1 cellular context compared by ENCODE assay signal in genomic region chr1:101257500-101258325, GRCh38.
A peak's percentile ranks its signal among the peaks of the same experiment; 100 is the strongest.
TF ChIP-seq lines count a peak whose summit lies in the region.

No MANE protein-coding gene starts in this region.

TF ChIP-seq in K562, 482 proteins besides CTCF, POLR2A, EP300 and RAD21 (continued from another document):
- TF ChIP-seq ZBTB5 (IDR thresholded peaks at IDR 0.05) (no peak), YBX1 (IDR thresholded peaks at IDR 0.05) (no peak), KAT7 (CRISPR knock-in tag; IDR thresholded peaks at IDR 0.05; ENCODE audit: borderline replicate concordance) (no peak), ZNF280B (CRISPR knock-in tag; IDR thresholded peaks at IDR 0.05) (no peak), RBBP5 (IDR thresholded peaks at IDR 0.05; ENCODE audit: borderline replicate concordance, insufficient read depth, low read length, poor library complexity, severe bottlenecking) (no peak), PCBP1 (IDR thresholded peaks at IDR 0.05; ENCODE audit: low read depth, low read length, poor library complexity, severe bottlenecking) (no peak), NBN (IDR thresholded peaks at IDR 0.05; ENCODE audit: low read depth) (no peak), RBM17 (IDR thresholded peaks at IDR 0.05; ENCODE audit: borderline replicate concordance, low read depth, low read length) (no peak), TSC22D4 (tag; IDR thresholded peaks at IDR 0.05) (no peak), PHB2 (IDR thresholded peaks at IDR 0.05; ENCODE audit: low read depth) (no peak), VEZF1 (CRISPR knock-in tag; IDR thresholded peaks at IDR 0.05) (peak; percentile 43), CAMTA2 (CRISPR knock-in tag; conservative IDR thresholded peaks at IDR 0.05) (no peak), ZC3H4 (CRISPR knock-in tag; IDR thresholded peaks at IDR 0.05; ENCODE audit: borderline replicate concordance) (no peak), ZNF347 (CRISPR knock-in tag; IDR thresholded peaks at IDR 0.05; ENCODE audit: low read depth) (no peak), POLR3G (IDR thresholded peaks at IDR 0.05; ENCODE audit: extremely low read depth, insufficient read length, insufficient replicate concordance) (no peak), ZNF3 (CRISPR knock-in tag; IDR thresholded peaks at IDR 0.05) (no peak), KLF13 (tag; IDR thresholded peaks at IDR 0.05; ENCODE audit: borderline replicate concordance, low read depth) (no peak), TGIF2 (CRISPR knock-in tag; IDR thresholded peaks at IDR 0.05) (no peak), MAFK (IDR thresholded peaks at IDR 0.05; ENCODE audit: low read length) (no peak), GATA2 (CRISPR knock-in tag; IDR thresholded peaks at IDR 0.05) (no peak), WHSC1 (IDR thresholded peaks at IDR 0.05; ENCODE audit: low read length) (no peak), ADNP (tag; IDR thresholded peaks at IDR 0.05) (no peak), ZNF764 (CRISPR knock-in tag; IDR thresholded peaks at IDR 0.05; ENCODE audit: low read depth) (no peak), ZNF830 (CRISPR knock-in tag; IDR thresholded peaks at IDR 0.05) (no peak), XRCC5 (IDR thresholded peaks at IDR 0.05; ENCODE audit: low read depth, low read length) (no peak), PHB (CRISPR knock-in tag; IDR thresholded peaks at IDR 0.05) (no peak), ZNF121 (CRISPR knock-in tag; conservative IDR thresholded peaks at IDR 0.05) (no peak), ELF4 (CRISPR knock-in tag; IDR thresholded peaks at IDR 0.05) (no peak), ZNF354B (CRISPR knock-in tag; IDR thresholded peaks at IDR 0.05) (no peak), ZNF232 (CRISPR knock-in tag; IDR thresholded peaks at IDR 0.05) (no peak), CHCHD3 (CRISPR knock-in tag; IDR thresholded peaks at IDR 0.05) (no peak), KLF1 (tag; IDR thresholded peaks at IDR 0.05) (no peak), ZNF444 (CRISPR knock-in tag; IDR thresholded peaks at IDR 0.05) (no peak), RBM34 (IDR thresholded peaks at IDR 0.05; ENCODE audit: borderline replicate concordance, insufficient read depth, low read length) (no peak), ZBTB34 (CRISPR knock-in tag; IDR thresholded peaks at IDR 0.05) (no peak), SIRT6 (IDR thresholded peaks at IDR 0.05; ENCODE audit: low read depth, low read length) (no peak), ASH1L (IDR thresholded peaks at IDR 0.05; ENCODE audit: borderline replicate concordance, low read depth, partially characterized antibody) (no peak), FOXK1 (CRISPR knock-in tag; IDR thresholded peaks at IDR 0.05; ENCODE audit: borderline replicate concordance) (0 out of 2 replicates have a peak, but pooled peaks have one; percentile 40), HMBOX1 (IDR thresholded peaks at IDR 0.05) (peak; percentile 97), ZNF212 (CRISPR knock-in tag; IDR thresholded peaks at IDR 0.05) (no peak), MCM7 (IDR thresholded peaks at IDR 0.05) (no peak)
- TF ChIP-seq, protein P1, sequence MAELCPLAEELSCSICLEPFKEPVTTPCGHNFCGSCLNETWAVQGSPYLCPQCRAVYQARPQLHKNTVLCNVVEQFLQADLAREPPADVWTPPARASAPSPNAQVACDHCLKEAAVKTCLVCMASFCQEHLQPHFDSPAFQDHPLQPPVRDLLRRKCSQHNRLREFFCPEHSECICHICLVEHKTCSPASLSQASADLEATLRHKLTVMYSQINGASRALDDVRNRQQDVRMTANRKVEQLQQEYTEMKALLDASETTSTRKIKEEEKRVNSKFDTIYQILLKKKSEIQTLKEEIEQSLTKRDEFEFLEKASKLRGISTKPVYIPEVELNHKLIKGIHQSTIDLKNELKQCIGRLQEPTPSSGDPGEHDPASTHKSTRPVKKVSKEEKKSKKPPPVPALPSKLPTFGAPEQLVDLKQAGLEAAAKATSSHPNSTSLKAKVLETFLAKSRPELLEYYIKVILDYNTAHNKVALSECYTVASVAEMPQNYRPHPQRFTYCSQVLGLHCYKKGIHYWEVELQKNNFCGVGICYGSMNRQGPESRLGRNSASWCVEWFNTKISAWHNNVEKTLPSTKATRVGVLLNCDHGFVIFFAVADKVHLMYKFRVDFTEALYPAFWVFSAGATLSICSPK (IDR thresholded peaks at IDR 0.05; ENCODE audit: borderline replicate concordance) = no peak
- TF ChIP-seq, protein P2, sequence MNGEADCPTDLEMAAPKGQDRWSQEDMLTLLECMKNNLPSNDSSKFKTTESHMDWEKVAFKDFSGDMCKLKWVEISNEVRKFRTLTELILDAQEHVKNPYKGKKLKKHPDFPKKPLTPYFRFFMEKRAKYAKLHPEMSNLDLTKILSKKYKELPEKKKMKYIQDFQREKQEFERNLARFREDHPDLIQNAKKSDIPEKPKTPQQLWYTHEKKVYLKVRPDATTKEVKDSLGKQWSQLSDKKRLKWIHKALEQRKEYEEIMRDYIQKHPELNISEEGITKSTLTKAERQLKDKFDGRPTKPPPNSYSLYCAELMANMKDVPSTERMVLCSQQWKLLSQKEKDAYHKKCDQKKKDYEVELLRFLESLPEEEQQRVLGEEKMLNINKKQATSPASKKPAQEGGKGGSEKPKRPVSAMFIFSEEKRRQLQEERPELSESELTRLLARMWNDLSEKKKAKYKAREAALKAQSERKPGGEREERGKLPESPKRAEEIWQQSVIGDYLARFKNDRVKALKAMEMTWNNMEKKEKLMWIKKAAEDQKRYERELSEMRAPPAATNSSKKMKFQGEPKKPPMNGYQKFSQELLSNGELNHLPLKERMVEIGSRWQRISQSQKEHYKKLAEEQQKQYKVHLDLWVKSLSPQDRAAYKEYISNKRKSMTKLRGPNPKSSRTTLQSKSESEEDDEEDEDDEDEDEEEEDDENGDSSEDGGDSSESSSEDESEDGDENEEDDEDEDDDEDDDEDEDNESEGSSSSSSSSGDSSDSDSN (IDR thresholded peaks at IDR 0.05; ENCODE audit: borderline replicate concordance in 1 of 2, low read depth in 2 of 2, low read length in 2 of 2) = peak in 1 of 2 experiments; percentile 26; a peak in 1 of 4 replicates
